Comparison of ENCODE assay signal across 14 cellular contexts in the genomic region with DNA sequence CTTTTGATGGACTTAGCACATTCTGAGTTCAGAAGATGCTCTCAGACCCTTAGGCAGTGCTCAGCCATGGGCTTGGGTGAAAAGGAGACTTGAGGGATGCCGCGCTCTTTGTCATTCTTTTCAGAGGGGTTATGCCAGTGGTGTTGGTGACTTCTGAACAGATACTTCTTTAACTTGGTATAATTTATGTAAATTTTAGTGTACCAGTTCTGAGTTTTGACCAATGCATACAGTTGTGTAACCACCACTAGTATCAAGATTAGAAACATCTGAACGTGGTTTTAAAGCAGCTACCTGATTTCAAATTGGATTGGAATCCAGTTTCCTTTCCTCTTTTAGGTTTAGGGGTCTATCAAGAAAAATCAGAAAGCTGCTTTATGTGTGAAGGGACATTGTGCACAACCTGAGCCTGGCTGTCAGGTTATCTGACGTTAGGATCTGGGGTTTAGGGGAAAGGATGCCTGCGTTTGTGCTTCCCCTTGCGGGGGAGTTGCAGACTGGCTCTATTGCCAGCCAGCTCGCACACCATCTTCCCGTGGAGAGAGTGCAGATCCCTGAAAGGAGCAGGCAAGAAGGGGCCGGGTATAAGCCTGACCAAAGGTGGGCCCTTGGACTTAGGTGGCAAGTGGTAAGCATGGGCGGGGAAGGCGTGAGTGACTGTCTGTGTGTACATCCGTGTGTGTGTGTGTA. TPM values are rescaled to one million over a fixed set of nuclear protein-coding genes. Genes with fewer than 3 reads are reported as not detected.
DNase-seq lines count a peak whose midpoint lies in the region; ATAC-seq and TF ChIP-seq lines count a peak whose summit lies in the region.
"Had no signal": no experiment of that assay in that cellular context is flagged by ENCODE, and none has a peak within 500 bp of the region (broad histone marks: within the 10 kb centered on the region; RNA-seq: fewer than 3 reads in every experiment).

No MANE protein-coding gene starts in this region.

- H3K4me2 ChIP-seq in Karpas-422 (ENCODE audit: low read depth, low read length, poor library complexity, severe bottlenecking) = peak overlapping the region; percentile 41
- no peak overlapping the region for H3K4me2 ChIP-seq in osteoblast (ENCODE audit: insufficient read depth, low read length)

- CTCF ChIA-PET in CD4-positive, alpha-beta T cell (lab: Charles Lee) = interaction anchor here (1.1 kb wide), 1 partner anchor 26 kb away, joined by 3 read pairs; no protein-coding TSS in a partner anchor

- H3K4me1 Mint-ChIP-seq in CD4-positive, alpha-beta T cell (ENCODE audit: low read depth) = peaks cover 45% of the 10 kb centered on the region
- peaks cover 25 to 43% of the 10 kb centered on the region in 2 donors for H3K4me1 Mint-ChIP-seq in effector memory CD8-positive, alpha-beta T cell (ENCODE audit: low read depth in 2 of 2)

- peaks cover 5% of the 10 kb centered on the region for H3K36me3 Mint-ChIP-seq in CD4-positive, alpha-beta T cell (ENCODE audit: low read depth)
- peaks cover 7% of the 10 kb centered on the region for H3K36me3 Mint-ChIP-seq in effector memory CD8-positive, alpha-beta T cell (ENCODE audit: insufficient read depth)

- no peak overlapping the region for H3K27ac ChIP-seq in CD4-positive, alpha-beta T cell (ENCODE audit: low read depth, low read length)
- H3K27ac ChIP-seq in Karpas-422 (ENCODE audit: low read length) (no peak overlapping the region), osteoblast (ENCODE audit: low read depth, low read length) (no peak overlapping the region)

- no peaks in the 10 kb centered on the region for H3K9me3 ChIP-seq in CD4-positive, alpha-beta T cell (ENCODE audit: control insufficient read depth, low read length)
- H3K9me3 ChIP-seq in Karpas-422 (ENCODE audit: low read length) (no peaks in the 10 kb centered on the region), osteoblast (ENCODE audit: low read depth, low read length) (no peaks in the 10 kb centered on the region)

- no peaks in the 10 kb centered on the region for H3K27me3 ChIP-seq in CD4-positive, alpha-beta T cell (ENCODE audit: control insufficient read depth, insufficient read depth, low read length)
- H3K27me3 ChIP-seq in Karpas-422 (ENCODE audit: low read length) (no peaks in the 10 kb centered on the region), H7 (ENCODE audit: control insufficient read depth, insufficient read depth, low read length) (no peaks in the 10 kb centered on the region), osteoblast (ENCODE audit: insufficient read depth, low read length) (no peaks in the 10 kb centered on the region)

- ATAC-seq in CD4-positive, alpha-beta T cell (ENCODE audit: poor library complexity) = no peak
- peak; percentile 60 for ATAC-seq in GM18907 (IDR thresholded peaks at IDR 0.05; ENCODE audit: unreplicated experiment)
- ATAC-seq in effector memory CD8-positive, alpha-beta T cell (replicated peaks) = no peak
- ATAC-seq in HG03439 (IDR thresholded peaks at IDR 0.05; ENCODE audit: unreplicated experiment) = no peak

- no peak overlapping the region for H3K9ac ChIP-seq in Karpas-422 (ENCODE audit: low read length)

- H2AFZ ChIP-seq in Karpas-422 (ENCODE audit: low read length) (no peak overlapping the region), osteoblast (ENCODE audit: low read length) (no peak overlapping the region)

- no peaks in the 10 kb centered on the region for H3K9me3 Mint-ChIP-seq in CD4-positive, alpha-beta T cell
- no peaks in the 10 kb centered on the region for H3K9me3 Mint-ChIP-seq in effector memory CD8-positive, alpha-beta T cell

- H3K9me2 ChIP-seq in Karpas-422 (replicated peaks; ENCODE audit: insufficient read depth, low read length) = no peaks in the 10 kb centered on the region

- H3K27me3 Mint-ChIP-seq in CD4-positive, alpha-beta T cell = no peaks in the 10 kb centered on the region
- no peaks in the 10 kb centered on the region for H3K27me3 Mint-ChIP-seq in effector memory CD8-positive, alpha-beta T cell

- H3K4me3 ChIP-seq in Karpas-422 (ENCODE audit: low read length) (no peak overlapping the region), H7 (ENCODE audit: insufficient read depth, low read depth, low read length) (no peak overlapping the region), osteoblast (ENCODE audit: insufficient read depth, low read length) (no peak overlapping the region)
- H3K4me3 ChIP-seq: lung had no signal

- peak overlapping the region; percentile 22 for H3K27ac Mint-ChIP-seq in CD4-positive, alpha-beta T cell
- peak overlapping the region; percentile 7 to 79 for H3K27ac Mint-ChIP-seq in effector memory CD8-positive, alpha-beta T cell

- H3K4me1 ChIP-seq in Karpas-422 (ENCODE audit: low read length) = peaks cover 22% of the 10 kb centered on the region
- H3K4me1 ChIP-seq in osteoblast (ENCODE audit: insufficient read depth, low read length) = peaks cover 22% of the 10 kb centered on the region

- TF ChIP-seq CTCF in CD4-positive, alpha-beta T cell (IDR thresholded peaks at IDR 0.05) = no peak
- no peak for TF ChIP-seq CTCF in osteoblast (IDR thresholded peaks at IDR 0.05; ENCODE audit: extremely low read depth, low read depth, low read length)

- no peak for DNase-seq in CD4-positive, alpha-beta T cell
- no peak for DNase-seq in Karpas-422
- DNase-seq in effector memory CD8-positive, alpha-beta T cell = no peak
- no peak for DNase-seq in H7
- no peak for DNase-seq in SW 1271 (lab: John Stamatoyannopoulos, UW)
- no peak for DNase-seq in osteoblast (ENCODE audit: insufficient read length, low spot score, missing footprints)
- DNase-seq: activated CD4-positive, alpha-beta T cell treated with anti-CD3 and anti-CD28 coated beads for 48 hours; activated gamma-delta T cell; central memory CD4-positive, alpha-beta T cell; posterior cingulate gyrus; stimulated activated CD4-positive, alpha-beta T cell treated with anti-CD3 and anti-CD28 coated beads, Interleukin-1b, Interleukin-23, amount 100 ng/mL, for 48 hours had no signal

- H3K36me3 ChIP-seq in Karpas-422 (ENCODE audit: insufficient read depth, low read length) (no peaks in the 10 kb centered on the region), H7 (replicated peaks; ENCODE audit: control insufficient read depth, insufficient read depth, low read length) (no peaks in the 10 kb centered on the region), osteoblast (ENCODE audit: insufficient read depth, low read length) (no peaks in the 10 kb centered on the region)

- H3K79me2 ChIP-seq in Karpas-422 (ENCODE audit: low read length) (peaks cover 97% of the 10 kb centered on the region), osteoblast (ENCODE audit: insufficient read depth, low read length) (peaks cover 97% of the 10 kb centered on the region)

- H4K20me1 ChIP-seq in Karpas-422 (ENCODE audit: insufficient read depth, low read depth, low read length) = peaks cover 4% of the 10 kb centered on the region; the same call in 1 of the 2 replicates
- H4K20me1 ChIP-seq in osteoblast (ENCODE audit: insufficient read depth, low read length) = peaks cover 11% of the 10 kb centered on the region

- intact Hi-C loops in CD4-positive, alpha-beta T cell (cut with DNase I, micrococcal nuclease) = no loop called here

- no peak overlapping the region for H3K4me3 Mint-ChIP-seq in CD4-positive, alpha-beta T cell
- peak overlapping the region in 1 of 2 donors; percentile 49 for H3K4me3 Mint-ChIP-seq in effector memory CD8-positive, alpha-beta T cell

- POLR2A ChIA-PET in CD4-positive, alpha-beta T cell (lab: Charles Lee) = no interaction called here

RNA-seq across cellular contexts. Expression of gene SMS, which starts 19.0 kb away (rescaled TPM):
- 10 to 100 TPM; 17.8 to 19.6 TPM for total RNA-seq in CD4-positive, alpha-beta T cell
- 116 and 131 TPM in 2 replicates for total RNA-seq in Karpas-422 (2014; rRNA removed; shearing (Covaris generic); ENCODE audit: low replicate concordance)
- total RNA-seq in H7 (2014; rRNA removed; shearing (Covaris generic)) = 396 and 418 TPM in 2 replicates
- 69.2 and 76.0 TPM in 2 replicates for total RNA-seq in osteoblast
